22 cellular contexts compared by ENCODE assay signal in the genomic region with DNA sequence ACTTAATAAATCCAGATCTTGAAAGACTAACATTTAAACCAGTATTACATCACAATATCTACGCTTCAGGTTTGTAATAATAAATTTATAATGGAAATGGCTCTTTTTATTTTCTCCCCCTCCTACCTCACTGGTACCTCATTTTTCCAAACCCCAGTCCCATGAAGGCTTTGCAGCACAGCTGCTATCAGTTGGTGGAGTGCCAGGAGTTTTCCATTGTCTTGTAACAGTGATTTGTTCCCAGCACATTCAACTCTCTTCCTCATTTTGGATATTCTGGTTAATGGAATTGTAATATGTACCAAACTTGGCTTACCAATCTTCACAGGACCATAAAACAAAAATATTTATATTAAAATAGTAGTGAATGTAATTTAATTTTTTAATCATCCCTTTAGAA.
A peak's percentile ranks its signal among the peaks of the same experiment; 100 is the strongest.
DNase-seq lines count a peak whose midpoint lies in the region; ATAC-seq lines count a peak whose summit lies in the region.
"Had no signal": no experiment of that assay in that cellular context is flagged by ENCODE, and none has a peak within 500 bp of the region (broad histone marks: within the 10 kb centered on the region; RNA-seq: fewer than 3 reads in every experiment).

No MANE protein-coding gene starts in this region.

- H3K9me3 ChIP-seq in SJCRH30 (replicated peaks) (no peaks in the 10 kb centered on the region), trophoblast cell (ENCODE audit: insufficient read depth, low read depth, low read length) (no peaks in the 10 kb centered on the region)
- H3K9me3 ChIP-seq: A549, gastrocnemius medialis had no signal

- no peaks in the 10 kb centered on the region for H3K79me1 ChIP-seq in trophoblast cell (ENCODE audit: low read length)

- no peak for ATAC-seq in stimulated activated naive B cell treated with anti-CD40 and anti-IgM and Interleukin-4, amounts not matched to agents 10 μg/mL and 1 μg/mL and 100 μg/mL, for 72 hours (replicated peaks)
- ATAC-seq: A549, gastrocnemius medialis had no signal

- no peak overlapping the region for H3K14ac ChIP-seq in trophoblast cell (ENCODE audit: low read length)

- H3K27me3 Mint-ChIP-seq in stimulated activated naive B cell treated with anti-CD40 and anti-IgM and Interleukin-4, amounts not matched to agents 10 μg/mL and 1 μg/mL and 100 μg/mL, for 72 hours = no peaks in the 10 kb centered on the region
- H3K27me3 Mint-ChIP-seq: progenitor cell of endocrine pancreas had no signal

- no peak overlapping the region for H3K27ac Mint-ChIP-seq in stimulated activated naive B cell treated with anti-CD40 and anti-IgM and Interleukin-4, amounts not matched to agents 10 μg/mL and 1 μg/mL and 100 μg/mL, for 72 hours
- H3K27ac Mint-ChIP-seq: activated T-helper 2 cell treated with anti-CD3 and anti-CD28 coated beads, Interferon-gamma antibody, Interleukin-2, Interleukin-4, amounts not matched to agents 10 μg/mL and 5 μg/mL and 100 μg/mL, durations not matched to agents 14 hours and 24 hours and 36 hours; neural progenitor cell; progenitor cell of endocrine pancreas; T-helper 1 cell treated with Interleukin-12 subunit alpha and Interleukin-12 subunit beta and Interleukin-4 antibody, amounts not matched to agents 30 μg/mL and 1 μg/mL, for 36 hours had no signal

- no peak overlapping the region for H3K23ac ChIP-seq in trophoblast cell (ENCODE audit: low read length)

- H3K9ac ChIP-seq in trophoblast cell (ENCODE audit: low read length) = no peak overlapping the region
- H3K9ac ChIP-seq: neural progenitor cell had no signal

- DNase-seq in NCI-H345 (lab: John Stamatoyannopoulos, UW) (peak; percentile 12), NCI-H345 treated with DMSO at 0.1 percent for 48 hours (lab: John Stamatoyannopoulos, UW; ENCODE audit: unreplicated experiment) (no peak), SJCRH30 (peak; percentile 51 to 71), globus pallidus (ENCODE audit: low spot score) (peak; percentile 77), putamen (ENCODE audit: low spot score) (peak; percentile 59), OCI-M2 (lab: John Stamatoyannopoulos, UW; ENCODE audit: unreplicated experiment) (no peak), trophoblast cell (no peak)
- DNase-seq in stimulated activated naive B cell treated with anti-CD40 and anti-IgM and Interleukin-4, amounts not matched to agents 10 μg/mL and 1 μg/mL and 100 μg/mL, for 72 hours = no peak
- DNase-seq: activated CD8-positive, alpha-beta memory T cell treated with anti-CD3 and anti-CD28 coated beads, Interleukin-2, amount 50 U/mL, for 4 hours; gastrocnemius medialis; Kasumi-1; NCI-H1048; NCI-H2081 treated with DMSO at 0.1 percent for 48 hours; NCI-H748 treated with DMSO at 0.1 percent for 48 hours; small intestine; stimulated activated CD4-positive, alpha-beta T cell treated with anti-CD3 and anti-CD28 coated beads, Interleukin-4, amount 100 ng/mL, for 24 hours; WERI-Rb-1 had no signal

- H3K27me3 ChIP-seq in SJCRH30 (no peaks in the 10 kb centered on the region), trophoblast cell (ENCODE audit: insufficient read depth, low read length) (no peaks in the 10 kb centered on the region)
- H3K27me3 ChIP-seq: gastrocnemius medialis, neural progenitor cell had no signal

- H2BK120ac ChIP-seq in trophoblast cell (ENCODE audit: insufficient read depth, low read length, poor library complexity) = no peak overlapping the region

- H3K4me3 Mint-ChIP-seq in stimulated activated naive B cell treated with anti-CD40 and anti-IgM and Interleukin-4, amounts not matched to agents 10 μg/mL and 1 μg/mL and 100 μg/mL, for 72 hours = no peak overlapping the region
- H3K4me3 Mint-ChIP-seq: neural progenitor cell; T-helper 1 cell treated with Interleukin-12 subunit alpha and Interleukin-12 subunit beta and Interleukin-4 antibody, amounts not matched to agents 30 μg/mL and 1 μg/mL, for 36 hours had no signal

- no peaks in the 10 kb centered on the region for H3K36me3 ChIP-seq in SJCRH30
- H3K36me3 ChIP-seq in trophoblast cell (ENCODE audit: control insufficient read depth in 1 of 2, insufficient read depth in 2 of 2, low read length in 2 of 2) = peaks cover 0 to 2% of the 10 kb centered on the region in 2 experiments
- H3K36me3 ChIP-seq: gastrocnemius medialis, neural progenitor cell, WERI-Rb-1 had no signal

- no peak overlapping the region for H2AFZ ChIP-seq in trophoblast cell (ENCODE audit: insufficient read depth, low read length, poor library complexity)
- H2AFZ ChIP-seq: neural progenitor cell had no signal

- peaks cover 10% of the 10 kb centered on the region for H3K4me1 ChIP-seq in SJCRH30
- no peaks in the 10 kb centered on the region for H3K4me1 ChIP-seq in trophoblast cell (ENCODE audit: control insufficient read depth in 1 of 2, insufficient read depth in 2 of 2, low read length in 2 of 2)
- H3K4me1 ChIP-seq: gastrocnemius medialis, neural progenitor cell had no signal

- H3K4me2 ChIP-seq in trophoblast cell (ENCODE audit: low read length) = no peak overlapping the region
- H3K4me2 ChIP-seq: A549, neural progenitor cell had no signal

- no peaks in the 10 kb centered on the region for H3K4me1 Mint-ChIP-seq in stimulated activated naive B cell treated with anti-CD40 and anti-IgM and Interleukin-4, amounts not matched to agents 10 μg/mL and 1 μg/mL and 100 μg/mL, for 72 hours

- no peak overlapping the region for H4K91ac ChIP-seq in trophoblast cell (ENCODE audit: low read depth, low read length)

- WGBS in trophoblast cell (ENCODE audit: extremely low coverage, insufficient coverage, insufficient read length) = no CpG with 5 or more reads among the region's 1 CpG

- H4K12ac ChIP-seq in trophoblast cell (ENCODE audit: low read depth, low read length) = no peak overlapping the region

- H2BK5ac ChIP-seq in trophoblast cell (ENCODE audit: low read depth, low read length, poor library complexity) = no peak overlapping the region

- H3K18ac ChIP-seq in trophoblast cell (ENCODE audit: low read length) = no peak overlapping the region

- no peaks in the 10 kb centered on the region for H3K9me3 Mint-ChIP-seq in stimulated activated naive B cell treated with anti-CD40 and anti-IgM and Interleukin-4, amounts not matched to agents 10 μg/mL and 1 μg/mL and 100 μg/mL, for 72 hours
- H3K9me3 Mint-ChIP-seq: activated T-helper 2 cell treated with anti-CD3 and anti-CD28 coated beads, Interferon-gamma antibody, Interleukin-2, Interleukin-4, amounts not matched to agents 10 μg/mL and 5 μg/mL and 100 μg/mL, durations not matched to agents 14 hours and 24 hours and 36 hours; neural progenitor cell; T-helper 1 cell treated with Interleukin-12 subunit alpha and Interleukin-12 subunit beta and Interleukin-4 antibody, amounts not matched to agents 30 μg/mL and 1 μg/mL, for 36 hours had no signal

- H2BK12ac ChIP-seq in trophoblast cell (ENCODE audit: low read length) = no peak overlapping the region

- H3K27ac ChIP-seq in SJCRH30 (peak overlapping the region; percentile 25), trophoblast cell (ENCODE audit: low read depth, low read length) (no peak overlapping the region)
- H3K27ac ChIP-seq: A549, gastrocnemius medialis, neural progenitor cell, WERI-Rb-1 had no signal

- no peak overlapping the region for H3K4ac ChIP-seq in trophoblast cell (ENCODE audit: low read depth, low read length)

- H3K36me3 Mint-ChIP-seq in stimulated activated naive B cell treated with anti-CD40 and anti-IgM and Interleukin-4, amounts not matched to agents 10 μg/mL and 1 μg/mL and 100 μg/mL, for 72 hours = peaks cover 24 to 28% of the 10 kb centered on the region in 2 donors

- H3K4me3 ChIP-seq in SJCRH30 (no peak overlapping the region), trophoblast cell (ENCODE audit: low read depth, low read length) (no peak overlapping the region)
- H3K4me3 ChIP-seq: A549, gastrocnemius medialis, neural progenitor cell had no signal

- H2AK5ac ChIP-seq in trophoblast cell (ENCODE audit: low read length) = no peak overlapping the region

- H4K8ac ChIP-seq in trophoblast cell (ENCODE audit: low read depth, low read length) = no peak overlapping the region

- no peaks in the 10 kb centered on the region for H3K79me2 ChIP-seq in trophoblast cell (ENCODE audit: control insufficient read depth, insufficient read depth, low read length, poor library complexity)

Comparison
In these comparisons a context has a peak if more than half of its experiments do, and no peak if none do; other contexts are left out.
1. DNase-seq: peak in NCI-H345 (single experiment), SJCRH30 (2 of 2), globus pallidus (single experiment) and putamen (single experiment); none in NCI-H345 treated with DMSO at 0.1 percent for 48 hours (single experiment), OCI-M2 (single experiment), stimulated activated naive B cell treated with anti-CD40 and anti-IgM and Interleukin-4, amounts not matched to agents 10 μg/mL and 1 μg/mL and 100 μg/mL, for 72 hours (single experiment) and trophoblast cell (0 of 2).